Comparison of ENCODE assay signal across 8 cellular contexts in the genomic region with DNA sequence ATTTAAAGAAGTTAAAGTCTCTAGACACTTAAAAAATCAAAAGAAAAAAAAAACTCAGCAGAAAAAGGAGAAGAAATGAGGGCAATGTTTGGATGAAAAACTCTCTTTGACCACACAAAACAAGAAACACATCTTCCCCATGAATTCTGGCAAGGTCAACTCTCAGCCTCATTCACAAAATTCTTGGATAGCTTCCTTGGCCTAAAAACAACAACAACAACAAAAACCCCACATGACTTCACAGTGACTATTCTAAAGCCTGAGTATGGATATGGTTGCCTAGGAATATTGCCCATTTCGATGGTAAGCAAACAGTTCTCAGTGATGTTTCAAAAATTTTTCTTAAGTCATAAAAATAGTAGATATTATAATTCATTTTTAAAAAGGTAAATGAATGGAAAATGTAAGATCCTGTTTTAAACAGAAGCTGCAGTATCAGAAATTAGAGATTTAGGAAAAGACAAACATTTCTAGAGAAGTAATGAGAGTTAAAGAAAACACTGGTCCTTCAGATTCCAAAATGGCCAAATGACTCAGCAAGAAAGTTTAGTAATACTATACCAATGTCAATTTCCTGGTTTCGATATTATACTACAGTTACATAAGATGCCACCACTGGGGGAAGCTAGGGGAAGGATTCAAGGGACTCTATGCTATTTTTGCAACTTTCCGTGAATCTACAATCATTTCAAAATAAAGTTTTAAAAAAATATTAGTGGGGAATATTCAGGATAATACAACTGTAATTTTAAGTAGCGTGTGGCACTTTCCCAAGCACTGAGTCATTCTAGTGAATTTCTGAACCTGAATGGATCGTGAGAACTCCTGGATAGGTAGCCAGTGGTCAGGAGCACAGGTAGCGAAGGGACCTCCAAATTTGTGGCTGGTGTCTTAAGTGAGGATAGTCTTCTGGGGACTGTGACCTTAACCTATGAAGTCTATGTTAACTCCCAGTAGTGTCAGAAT. TPM values are rescaled to one million over a fixed set of nuclear protein-coding genes. Genes with fewer than 3 reads are reported as not detected.
DNase-seq lines count a peak whose midpoint lies in the region; ATAC-seq, FAIRE-seq and TF ChIP-seq lines count a peak whose summit lies in the region.

No MANE protein-coding gene starts in this region.

- H3K9me3 Mint-ChIP-seq in activated T-helper 1 cell treated with anti-CD3 and anti-CD28 coated beads, Interleukin-12 subunit alpha, Interleukin-12 subunit beta, Interleukin-2, Interleukin-4 antibody, amounts not matched to agents 30 ng/mL and 10 ng/mL and 1 ng/mL, durations not matched to agents 14 hours and 24 hours and 36 hours = peaks cover 5% of the 10 kb centered on the region

- FAIRE-seq in D721Med (lab: Jason Lieb, UNC) = no peak

- H3K4me3 Mint-ChIP-seq in activated T-helper 1 cell treated with anti-CD3 and anti-CD28 coated beads, Interleukin-12 subunit alpha, Interleukin-12 subunit beta, Interleukin-2, Interleukin-4 antibody, amounts not matched to agents 30 ng/mL and 10 ng/mL and 1 ng/mL, durations not matched to agents 14 hours and 24 hours and 36 hours = no peak overlapping the region

- ATAC-seq in sciatic nerve (peak; percentile 85), GM19351 (IDR thresholded peaks at IDR 0.05; ENCODE audit: unreplicated experiment) (no peak), HG03280 (IDR thresholded peaks at IDR 0.05; ENCODE audit: unreplicated experiment) (no peak)

- TF ChIP-seq CTCF in D721Med (IDR thresholded peaks at IDR 0.05; ENCODE audit: insufficient read depth, missing control alignments) = no peak

- H3K27me3 Mint-ChIP-seq in activated T-helper 1 cell treated with anti-CD3 and anti-CD28 coated beads, Interleukin-12 subunit alpha, Interleukin-12 subunit beta, Interleukin-2, Interleukin-4 antibody, amounts not matched to agents 30 ng/mL and 10 ng/mL and 1 ng/mL, durations not matched to agents 14 hours and 24 hours and 36 hours (ENCODE audit: insufficient read depth) = no peaks in the 10 kb centered on the region

- H3K4me1 Mint-ChIP-seq in activated T-helper 1 cell treated with anti-CD3 and anti-CD28 coated beads, Interleukin-12 subunit alpha, Interleukin-12 subunit beta, Interleukin-2, Interleukin-4 antibody, amounts not matched to agents 30 ng/mL and 10 ng/mL and 1 ng/mL, durations not matched to agents 14 hours and 24 hours and 36 hours (ENCODE audit: low read depth) = peaks cover 8% of the 10 kb centered on the region

- peaks cover 33% of the 10 kb centered on the region for H3K36me3 Mint-ChIP-seq in activated T-helper 1 cell treated with anti-CD3 and anti-CD28 coated beads, Interleukin-12 subunit alpha, Interleukin-12 subunit beta, Interleukin-2, Interleukin-4 antibody, amounts not matched to agents 30 ng/mL and 10 ng/mL and 1 ng/mL, durations not matched to agents 14 hours and 24 hours and 36 hours (ENCODE audit: low read depth)

- peak; percentile 42 for DNase-seq in GM04504 (ENCODE audit: low read depth)
- DNase-seq in SIG-M5 (lab: John Stamatoyannopoulos, UW) = peak; percentile 36
- peak; percentile 79 for DNase-seq in fibroblast of gingiva (ENCODE audit: low read depth)
- no peak for DNase-seq in sciatic nerve (ENCODE audit: low spot score)
- DNase-seq in activated T-helper 1 cell treated with anti-CD3 and anti-CD28 coated beads, Interleukin-12 subunit alpha, Interleukin-12 subunit beta, Interleukin-2, Interleukin-4 antibody, amounts not matched to agents 30 ng/mL and 10 ng/mL and 1 ng/mL, durations not matched to agents 14 hours and 24 hours and 36 hours (ENCODE audit: low spot score) = no peak
- DNase-seq in D721Med (ENCODE audit: insufficient read length, low spot score) = no peak

- no peak overlapping the region for H3K27ac Mint-ChIP-seq in activated T-helper 1 cell treated with anti-CD3 and anti-CD28 coated beads, Interleukin-12 subunit alpha, Interleukin-12 subunit beta, Interleukin-2, Interleukin-4 antibody, amounts not matched to agents 30 ng/mL and 10 ng/mL and 1 ng/mL, durations not matched to agents 14 hours and 24 hours and 36 hours

- intact Hi-C loops in sciatic nerve (cut with DNase I) = no loop called here
- intact Hi-C loops in activated T-helper 1 cell treated with anti-CD3 and anti-CD28 coated beads, Interleukin-12 subunit alpha, Interleukin-12 subunit beta, Interleukin-2, Interleukin-4 antibody, amounts not matched to agents 30 ng/mL and 10 ng/mL and 1 ng/mL, durations not matched to agents 14 hours and 24 hours and 36 hours (cut with micrococcal nuclease) = no loop called here

RNA-seq across cellular contexts. Expression of a gene that starts 37.8 kb away (rescaled TPM):
- total RNA-seq in sciatic nerve = 56.1 TPM
- total RNA-seq in activated T-helper 1 cell treated with anti-CD3 and anti-CD28 coated beads, Interleukin-12 subunit alpha, Interleukin-12 subunit beta, Interleukin-2, Interleukin-4 antibody, amounts not matched to agents 30 ng/mL and 10 ng/mL and 1 ng/mL, durations not matched to agents 14 hours and 24 hours and 36 hours = 17.1 and 22.4 TPM in 2 replicates

Comparison
In these comparisons a context has a peak if more than half of its experiments do, and no peak if none do; other contexts are left out.
1. DNase-seq: peak in GM04504 (single experiment), SIG-M5 (single experiment) and fibroblast of gingiva (single experiment); none in sciatic nerve (single experiment), activated T-helper 1 cell treated with anti-CD3 and anti-CD28 coated beads, Interleukin-12 subunit alpha, Interleukin-12 subunit beta, Interleukin-2, Interleukin-4 antibody, amounts not matched to agents 30 ng/mL and 10 ng/mL and 1 ng/mL, durations not matched to agents 14 hours and 24 hours and 36 hours (single experiment) and D721Med (single experiment).